ENCODE assay signal across 8 cellular contexts in genomic region chrX:153794018-153794896, GRCh38. TPM values are rescaled to one million over a fixed set of nuclear protein-coding genes. Genes with fewer than 3 reads are reported as not detected.
DNase-seq lines count a peak whose midpoint lies in the region; ATAC-seq and TF ChIP-seq lines count a peak whose summit lies in the region.

Gene IDH3G, minus strand, starts transcription at chrX:153794375. Its CDS starts 49 bp downstream, at chrX:153794326.
Gene SSR4, plus strand, starts transcription at chrX:153794668. Its CDS starts 20 bp downstream, at chrX:153794688.

- peak within 1 kb of the TSS; percentile 46; the same call in 1 of the 2 replicates for H2AFZ ChIP-seq in SK-N-SH (ENCODE audit: low read depth)

- CTCF ChIA-PET in SK-N-SH (lab: Yijun Ruan, JAX): interaction anchor here (1.0 kb wide), 1 partner anchor 116 kb away, joined by 3 read pairs; no protein-coding TSS in a partner anchor

- no peaks in the 10 kb centered on the region for H3F3A ChIP-seq in SK-N-SH (replicated peaks; ENCODE audit: insufficient read depth)

- POLR2A ChIA-PET in SK-N-SH (lab: Yijun Ruan, JAX): interaction anchor here (0.6 to 2.1 kb wide), 7 partner anchors 24 to 177 kb away, joined by 3 to 14 read pairs (median 5); no protein-coding TSS in a partner anchor

- ATAC-seq in HG02571 (IDR thresholded peaks at IDR 0.05; ENCODE audit: unreplicated experiment): peak; percentile 88

- TF ChIP-seq POLR2A in suprapubic skin (IDR thresholded peaks at IDR 0.05): peak; percentile 3 to 9

- peaks cover 1% of the 10 kb centered on the region for H3K36me3 Mint-ChIP-seq in activated naive CD4-positive, alpha-beta T cell treated with anti-CD3 and anti-CD28 coated beads, Interleukin-2, amount 50 U/mL, for 24 hours

- H3K27me3 ChIP-seq in SK-N-SH (ENCODE audit: insufficient read depth) (peaks cover 14% of the 10 kb centered on the region; the same call in 1 of the 2 replicates), suprapubic skin (no peaks in the 10 kb centered on the region)

- no peak for TF ChIP-seq CTCF in SK-N-SH (IDR thresholded peaks at IDR 0.05)
- peak in 1 of 2 donors; percentile 12 for TF ChIP-seq CTCF in suprapubic skin (IDR thresholded peaks at IDR 0.05)

- H3K27ac ChIP-seq in SK-N-SH (ENCODE audit: low read depth in 2 of 2, low read length in 1 of 2): peak within 1 kb of the TSS; percentile 80 to 84
- H3K27ac ChIP-seq in suprapubic skin: peak within 1 kb of the TSS; percentile 96

- H3K9ac ChIP-seq in SK-N-SH: peak within 1 kb of the TSS; percentile 90

- TF ChIP-seq EP300 in SK-N-SH (IDR thresholded peaks at IDR 0.05; ENCODE audit: borderline replicate concordance in 1 of 2, low read depth in 1 of 2, low read length in 1 of 2) (no peak), suprapubic skin (IDR thresholded peaks at IDR 0.05) (no peak)

- H4K20me1 ChIP-seq in SK-N-SH (ENCODE audit: insufficient read depth): 0 out of 2 replicates have a peak, but pooled peaks cover 12% of the 10 kb centered on the region

- peaks cover 51% of the 10 kb centered on the region for H3K79me2 ChIP-seq in SK-N-SH (ENCODE audit: insufficient read depth)

- H3K27me3 Mint-ChIP-seq in activated naive CD4-positive, alpha-beta T cell treated with anti-CD3 and anti-CD28 coated beads, Interleukin-2, amount 50 U/mL, for 24 hours: no peaks in the 10 kb centered on the region

- H3K4me3 ChIP-seq in SK-N-SH (ENCODE audit: low read depth in 2 of 2, low read length in 1 of 2): peak within 1 kb of the TSS; percentile 67 to 76
- peak within 1 kb of the TSS; percentile 69 for H3K4me3 ChIP-seq in suprapubic skin

- no peaks in the 10 kb centered on the region for H3K9me2 ChIP-seq in SK-N-SH

- H3K36me3 ChIP-seq in SK-N-SH (replicated peaks in 1 of 2; ENCODE audit: control insufficient read depth in 1 of 2, insufficient read depth in 2 of 2, low read length in 1 of 2) (peaks cover 0 to 5% of the 10 kb centered on the region in 2 experiments), suprapubic skin (peaks cover 20% of the 10 kb centered on the region)

- H3K9me3 Mint-ChIP-seq in activated naive CD4-positive, alpha-beta T cell treated with anti-CD3 and anti-CD28 coated beads, Interleukin-2, amount 50 U/mL, for 24 hours: no peaks in the 10 kb centered on the region

- H3K4me1 ChIP-seq in SK-N-SH (ENCODE audit: control insufficient read depth in 1 of 2, insufficient read depth in 2 of 2, low read depth in 1 of 2, low read length in 1 of 2) (peaks cover 5 to 27% of the 10 kb centered on the region in 2 experiments; a peak in 1 of 4 replicates), suprapubic skin (peaks cover 43% of the 10 kb centered on the region)

- peak within 1 kb of the TSS; percentile 96 for H3K4me3 Mint-ChIP-seq in activated naive CD4-positive, alpha-beta T cell treated with anti-CD3 and anti-CD28 coated beads, Interleukin-2, amount 50 U/mL, for 24 hours

- DNase-seq in GM04504 (ENCODE audit: low read depth) (peak; percentile 81), NCI-H1048 (lab: John Stamatoyannopoulos, UW) (peak; percentile 77), SK-N-SH (peak; percentile 97), globus pallidus (ENCODE audit: low spot score) (peak; percentile 93), nucleus accumbens (lab: John Stamatoyannopoulos, UW) (peak; percentile 48 to 95 (median 88)), suprapubic skin (ENCODE audit: low spot score in 2 of 2) (peak; percentile 94)

- no peak for TF ChIP-seq RAD21 in SK-N-SH (IDR thresholded peaks at IDR 0.05; ENCODE audit: low read length)

- WGBS in SK-N-SH (ENCODE audit: low lambda C conversion rate): 27% methylated on average over 12 of the region's 92 CpGs
- 57% methylated on average over 36 of the region's 92 CpGs for WGBS in suprapubic skin

- H3K4me2 ChIP-seq in SK-N-SH: peak within 1 kb of the TSS; percentile 88

- H3K27ac Mint-ChIP-seq in activated naive CD4-positive, alpha-beta T cell treated with anti-CD3 and anti-CD28 coated beads, Interleukin-2, amount 50 U/mL, for 24 hours: peak within 1 kb of the TSS; percentile 97

- H3K9me3 ChIP-seq in SK-N-SH (no peaks in the 10 kb centered on the region), suprapubic skin (no peaks in the 10 kb centered on the region)

- H3K4me1 Mint-ChIP-seq in activated naive CD4-positive, alpha-beta T cell treated with anti-CD3 and anti-CD28 coated beads, Interleukin-2, amount 50 U/mL, for 24 hours: peaks cover 24% of the 10 kb centered on the region

TF ChIP-seq in SK-N-SH, 30 proteins besides CTCF, POLR2A, EP300 and RAD21 (continues in another document):
- peak; percentile 39; the same call in 1 of the 2 replicates for TF ChIP-seq MXI1 (IDR thresholded peaks at IDR 0.05; ENCODE audit: low read depth, low read length)
- TF ChIP-seq NFIC (IDR thresholded peaks at IDR 0.05; ENCODE audit: borderline replicate concordance): no peak
- no peak; the same call in 1 of the 2 replicates for TF ChIP-seq TCF12 (IDR thresholded peaks at IDR 0.05)
- peak; percentile 34; the same call in 1 of the 2 replicates for TF ChIP-seq TAF1 (IDR thresholded peaks at IDR 0.05; ENCODE audit: borderline replicate concordance, low read depth, low read length)
- no peak for TF ChIP-seq MEF2A (IDR thresholded peaks at IDR 0.05; ENCODE audit: borderline replicate concordance, low read depth)
- TF ChIP-seq, protein P1, sequence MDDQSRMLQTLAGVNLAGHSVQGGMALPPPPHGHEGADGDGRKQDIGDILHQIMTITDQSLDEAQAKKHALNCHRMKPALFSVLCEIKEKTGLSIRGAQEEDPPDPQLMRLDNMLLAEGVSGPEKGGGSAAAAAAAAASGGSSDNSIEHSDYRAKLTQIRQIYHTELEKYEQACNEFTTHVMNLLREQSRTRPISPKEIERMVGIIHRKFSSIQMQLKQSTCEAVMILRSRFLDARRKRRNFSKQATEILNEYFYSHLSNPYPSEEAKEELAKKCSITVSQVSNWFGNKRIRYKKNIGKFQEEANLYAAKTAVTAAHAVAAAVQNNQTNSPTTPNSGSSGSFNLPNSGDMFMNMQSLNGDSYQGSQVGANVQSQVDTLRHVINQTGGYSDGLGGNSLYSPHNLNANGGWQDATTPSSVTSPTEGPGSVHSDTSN (IDR thresholded peaks at IDR 0.05): peak; percentile 94
- TF ChIP-seq CHD2 (IDR thresholded peaks at IDR 0.05; ENCODE audit: low read length, partially characterized antibody): peak; percentile 99
- no peak for TF ChIP-seq RCOR1 (IDR thresholded peaks at IDR 0.05; ENCODE audit: low read length)
- peak; percentile 71; the same call in 1 of the 2 replicates for TF ChIP-seq ELF1 (IDR thresholded peaks at IDR 0.05)
- no peak for TF ChIP-seq SMC3 (IDR thresholded peaks at IDR 0.05; ENCODE audit: low read depth, low read length)
- TF ChIP-seq YY1 (IDR thresholded peaks at IDR 0.05; ENCODE audit: low read depth): peak; percentile 87
- peak; percentile 44; the same call in 1 of the 2 replicates for TF ChIP-seq GABPA (IDR thresholded peaks at IDR 0.05; ENCODE audit: low read depth)
- TF ChIP-seq, protein P2, sequence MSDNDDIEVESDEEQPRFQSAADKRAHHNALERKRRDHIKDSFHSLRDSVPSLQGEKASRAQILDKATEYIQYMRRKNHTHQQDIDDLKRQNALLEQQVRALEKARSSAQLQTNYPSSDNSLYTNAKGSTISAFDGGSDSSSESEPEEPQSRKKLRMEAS (IDR thresholded peaks at IDR 0.05; ENCODE audit: low read depth): peak; percentile 94
- peak; percentile 71 for TF ChIP-seq NRF1 (IDR thresholded peaks at IDR 0.05; ENCODE audit: low read depth, low read length)
- TF ChIP-seq FOXM1 (IDR thresholded peaks at IDR 0.05; ENCODE audit: low read depth): no peak
- no peak for TF ChIP-seq TEAD4 (IDR thresholded peaks at IDR 0.05; ENCODE audit: borderline replicate concordance, insufficient read depth)
- TF ChIP-seq ZBTB33 (IDR thresholded peaks at IDR 0.05; ENCODE audit: borderline replicate concordance, low read depth): peak; percentile 95
- TF ChIP-seq SIN3A (IDR thresholded peaks at IDR 0.05; ENCODE audit: borderline replicate concordance, low read depth, low read length): peak; percentile 50; the same call in 1 of the 2 replicates
- peak; percentile 37; the same call in 1 of the 2 replicates for TF ChIP-seq IRF3 (IDR thresholded peaks at IDR 0.05; ENCODE audit: low read depth, low read length)
- no peak for TF ChIP-seq FOXJ3 (CRISPR knock-in tag; IDR thresholded peaks at IDR 0.05)

RNA-seq across cellular contexts. Expression of gene IDH3G, which starts in this region (rescaled TPM):
- polyA plus RNA-seq in SK-N-SH (2012; rRNA removed): 78.0 and 107 TPM in 2 replicates
- polyA plus RNA-seq in SK-N-SH (2012; cell fraction: cytosol; rRNA removed): 38.1 and 53.3 TPM in 2 replicates
- 212 and 213 TPM in 2 replicates for polyA plus RNA-seq in SK-N-SH (2012; cell fraction: nucleus; rRNA removed)
- 100 to 1,000 TPM in 1 of 4 donors, 10 to 100 TPM in 3; 58.1 to 105 (median 93.8) TPM for total RNA-seq in suprapubic skin

RNA-seq across cellular contexts. Expression of gene SSR4, which starts in this region (rescaled TPM):
- polyA plus RNA-seq in SK-N-SH (2012; rRNA removed): 326 and 367 TPM in 2 replicates
- polyA plus RNA-seq in SK-N-SH (2012; cell fraction: cytosol; rRNA removed): 195 and 259 TPM in 2 replicates
- polyA plus RNA-seq in SK-N-SH (2012; cell fraction: nucleus; rRNA removed): 162 and 171 TPM in 2 replicates
- 100 to 1,000 TPM in 3 of 4 donors, 10 to 100 TPM in 1; 86.7 to 200 (median 150) TPM for total RNA-seq in suprapubic skin

Comparison
In these comparisons a context has a peak if more than half of its experiments do, and no peak if none do; other contexts are left out.
1. Peak in every context shown above with its lines: DNase-seq, ATAC-seq, H3K4me3 ChIP-seq and H3K27ac ChIP-seq.